In genomic region chr12:129579879-129580278, GRCh38 we compare ENCODE assay signal across 22 cellular contexts.
"Had no signal": no experiment of that assay in that cellular context is flagged by ENCODE, and none has a peak within 500 bp of the region (broad histone marks: within the 10 kb centered on the region; RNA-seq: fewer than 3 reads in every experiment).

No MANE protein-coding gene starts in this region.

- H3K9ac ChIP-seq: SK-N-SH had no signal

- DNase-seq: KBM-7, MV-4-11, NCI-H1048, NCI-H1105, NCI-H1417, NCI-H1436 treated with DMSO at 0.1 percent for 48 hours, NCI-H1694, NCI-H187 treated with DMSO at 0.1 percent for 48 hours, NCI-H2029 treated with DMSO at 0.1 percent for 48 hours, NCI-H226, NCI-H446, NCI-H510A, NCI-H524 treated with DMSO at 0.1 percent for 48 hours, NCI-H69, NCI-H774, PC-3, SHP77, SK-N-SH, SW 1271, T-cell had no signal

- H3K27ac Mint-ChIP-seq: T-cell had no signal

- H3K4me1 Mint-ChIP-seq: T-cell had no signal

- H3K27me3 Mint-ChIP-seq: T-cell had no signal

- ATAC-seq: Panc1, PC-3, T-cell had no signal

- H3K4me2 ChIP-seq: SK-N-SH had no signal

- H3K4me3 Mint-ChIP-seq: T-cell had no signal

- H3K9me3 ChIP-seq: SK-N-SH had no signal

- H3K36me3 Mint-ChIP-seq: T-cell had no signal

- H3K27ac ChIP-seq: RWPE1 had no signal
